In the genomic region with DNA sequence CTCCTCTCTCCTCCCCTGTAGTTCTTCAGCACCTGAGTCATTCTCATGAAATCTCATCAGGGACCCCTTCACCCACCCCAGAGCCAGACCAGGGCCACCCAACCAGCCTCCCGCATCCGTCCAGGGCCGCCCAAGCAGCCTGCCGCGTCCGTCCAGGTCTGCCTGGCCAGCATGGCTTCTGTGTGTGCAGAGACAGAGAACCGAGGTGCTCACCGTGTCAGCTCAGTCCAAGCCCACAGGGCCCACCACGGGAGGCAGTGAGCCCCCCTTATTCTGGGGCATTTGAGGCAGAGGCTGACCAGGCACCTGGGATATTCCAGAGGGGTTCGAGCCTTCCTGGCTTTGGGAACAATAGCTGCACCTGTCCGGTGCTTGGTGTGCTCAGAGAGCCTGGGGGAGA, we compare ENCODE assay signal across 26 cellular contexts.
"Had no signal": no experiment of that assay in that cellular context is flagged by ENCODE, and none has a peak within 500 bp of the region (broad histone marks: within the 10 kb centered on the region; RNA-seq: fewer than 3 reads in every experiment).

No MANE protein-coding gene starts in this region.

- H3K4me3 Mint-ChIP-seq: activated naive CD4-positive, alpha-beta T cell treated with anti-CD3 and anti-CD28 coated beads, Interleukin-2, amount 50 U/mL, for 24 hours; activated T-helper 1 cell treated with anti-CD3 and anti-CD28 coated beads, Interleukin-12 subunit alpha, Interleukin-12 subunit beta, Interleukin-2, Interleukin-4 antibody, amounts not matched to agents 30 ng/mL and 10 ng/mL and 1 ng/mL, durations not matched to agents 14 hours and 24 hours and 36 hours; effector memory CD8-positive, alpha-beta T cell; immature natural killer cell; natural killer cell; T-helper 2 cell treated with Interferon-gamma antibody and Interleukin-4, amounts not matched to agents 5 μg/mL and 100 μg/mL, for 36 hours had no signal

- H3K4me3 ChIP-seq: body of pancreas, lung, pancreas, psoas muscle, tibial nerve had no signal

- H3K27ac ChIP-seq: body of pancreas, neutrophil, pancreas, psoas muscle, VCaP had no signal

- H3K4me1 ChIP-seq: body of pancreas, pancreas, psoas muscle had no signal

- DNase-seq: activated CD4-positive, alpha-beta T cell treated with anti-CD3 and anti-CD28 coated beads for 48 hours; activated CD4-positive, alpha-beta T cell treated with anti-CD3 and anti-CD28 coated beads, Interleukin-2, amount 50 U/mL, for 48 hours; activated CD8-positive, alpha-beta memory T cell treated with anti-CD3 and anti-CD28 coated beads for 24 hours; anterior cingulate cortex; body of pancreas; cerebellar nuclear complex; cortex of kidney; effector memory CD8-positive, alpha-beta T cell; foreskin fibroblast; hypothalamus; immature natural killer cell; mesendoderm; natural killer cell; pancreas; psoas muscle; stimulated activated CD4-positive, alpha-beta T cell treated with anti-CD3 and anti-CD28 coated beads, Interleukin-2, amount 100 ng/mL, for 48 hours; stimulated activated naive CD4-positive, alpha-beta T cell treated with Interleukin-2 at 50 U/mL for 16 hours; T-helper 1 cell had no signal

- H3K9me3 Mint-ChIP-seq: activated naive CD4-positive, alpha-beta T cell treated with anti-CD3 and anti-CD28 coated beads, Interleukin-2, amount 50 U/mL, for 24 hours; activated T-helper 1 cell treated with anti-CD3 and anti-CD28 coated beads, Interleukin-12 subunit alpha, Interleukin-12 subunit beta, Interleukin-2, Interleukin-4 antibody, amounts not matched to agents 30 ng/mL and 10 ng/mL and 1 ng/mL, durations not matched to agents 14 hours and 24 hours and 36 hours; immature natural killer cell; natural killer cell; T-helper 2 cell treated with Interferon-gamma antibody and Interleukin-4, amounts not matched to agents 5 μg/mL and 100 μg/mL, for 36 hours had no signal

- H3K9me3 ChIP-seq: body of pancreas, neutrophil, pancreas, psoas muscle had no signal

- ATAC-seq: activated CD4-positive, CD25-positive, alpha-beta regulatory T cell treated with anti-CD3 and anti-CD28 coated beads, Interleukin-2, amount 50 U/mL, for 24 hours; body of pancreas; effector memory CD8-positive, alpha-beta T cell; natural killer cell; pancreas; psoas muscle had no signal

- H3K36me3 Mint-ChIP-seq: activated naive CD4-positive, alpha-beta T cell treated with anti-CD3 and anti-CD28 coated beads, Interleukin-2, amount 50 U/mL, for 24 hours; immature natural killer cell; natural killer cell had no signal

- H3K4me1 Mint-ChIP-seq: activated naive CD4-positive, alpha-beta T cell treated with anti-CD3 and anti-CD28 coated beads, Interleukin-2, amount 50 U/mL, for 24 hours; immature natural killer cell; natural killer cell had no signal

- H3K36me3 ChIP-seq: neutrophil, pancreas had no signal

- H3K27me3 ChIP-seq: body of pancreas, neutrophil, pancreas, tibial nerve had no signal

- H3K27ac Mint-ChIP-seq: activated naive CD4-positive, alpha-beta T cell treated with anti-CD3 and anti-CD28 coated beads, Interleukin-2, amount 50 U/mL, for 24 hours; activated T-helper 1 cell treated with anti-CD3 and anti-CD28 coated beads, Interleukin-12 subunit alpha, Interleukin-12 subunit beta, Interleukin-2, Interleukin-4 antibody, amounts not matched to agents 30 ng/mL and 10 ng/mL and 1 ng/mL, durations not matched to agents 14 hours and 24 hours and 36 hours; effector memory CD8-positive, alpha-beta T cell; immature natural killer cell; natural killer cell; T-helper 2 cell treated with Interferon-gamma antibody and Interleukin-4, amounts not matched to agents 5 μg/mL and 100 μg/mL, for 36 hours had no signal
